ENCODE assay signal across 23 cellular contexts in genomic region chr5:135700731-135701130, GRCh38.
DNase-seq lines count a peak whose midpoint lies in the region; FAIRE-seq and TF ChIP-seq lines count a peak whose summit lies in the region.
"Had no signal": no experiment of that assay in that cellular context is flagged by ENCODE, and none has a peak within 500 bp of the region (broad histone marks: within the 10 kb centered on the region; RNA-seq: fewer than 3 reads in every experiment).

No MANE protein-coding gene starts in this region.

- H4K5ac ChIP-seq in H1 (ENCODE audit: insufficient read length, low read depth, low read length), result no peak overlapping the region

- CTCF ChIA-PET in HEK293 (lab: Yijun Ruan, JAX), result no interaction called here
- CTCF ChIA-PET in H1 (lab: Charles Lee; ENCODE audit: partially characterized antibody), result no interaction called here

- no peaks in the 10 kb centered on the region for H4K20me1 ChIP-seq in H1 (replicated peaks in 1 of 2; ENCODE audit: control insufficient read depth in 1 of 2, insufficient read depth in 2 of 2, low read length in 2 of 2)
- no peaks in the 10 kb centered on the region for H4K20me1 ChIP-seq in GM23248 (ENCODE audit: insufficient read depth)
- H4K20me1 ChIP-seq: BLaER1 had no signal

- 0 out of 2 replicates have a peak overlapping the region, but pooled peaks have one; percentile 9 for H2BK12ac ChIP-seq in H1 (ENCODE audit: low read depth, low read length)

- TF ChIP-seq EP300 in H1 (IDR thresholded peaks at IDR 0.05; ENCODE audit: borderline replicate concordance in 1 of 2, low read depth in 2 of 2, low read length in 2 of 2), result no peak

- WGBS in H1 (ENCODE audit: extremely low coverage in 1 of 2, insufficient coverage in 1 of 2, insufficient read length in 1 of 2, insufficient replicate concordance in 2 of 2, low coverage in 1 of 2, low lambda C conversion rate in 2 of 2, missing lambda C conversion rate in 1 of 2), 2 experiments, result 91% methylated on average over 4 of the region's 4 CpGs; no CpG with 5 or more reads in 1 of the 2 experiments
- 68 to 72% methylated on average over 4 of the region's 4 CpGs for WGBS in GM23248 (ENCODE audit: low coverage in 1 of 2, low lambda C conversion rate in 2 of 2, missing lambda C conversion rate in 2 of 2), 2 experiments

- POLR2A ChIA-PET in HEK293 (lab: Yijun Ruan, JAX), result no interaction called here
- POLR2A ChIA-PET in H1 (lab: Charles Lee; ENCODE audit: partially characterized antibody), result no interaction called here

- DNase-seq in DMS 273 (lab: John Stamatoyannopoulos, UW; ENCODE audit: unreplicated experiment) (peak; percentile 69), DMS 273 treated with DMSO at 0.1 percent for 48 hours (lab: John Stamatoyannopoulos, UW) (no peak), H1 (ENCODE audit: low read depth in 1 of 2, low spot score in 2 of 2) (peak in 1 of 2 experiments; percentile 20), islet precursor cell (peak; percentile 51), GM23248 (no peak), SIG-M5 treated with dmso at 0.1 percent for 504 hours (lab: John Stamatoyannopoulos, UW; ENCODE audit: unreplicated experiment) (no peak)
- DNase-seq in NK-92 treated with Interleukin-12 subunit alpha and Interleukin-12 subunit beta, amount 100 ng/mL, for 24 hours (lab: John Stamatoyannopoulos, UW), result no peak
- DNase-seq: Caco-2; CD4-positive, CD25-positive, alpha-beta regulatory T cell; CD8-positive, alpha-beta T cell; DMS53; DMS79 treated with DMSO at 0.1 percent for 48 hours; GF-D8; GOT3; H7; HCEC 1CT had no signal

- H3F3A ChIP-seq in GM23248 (ENCODE audit: insufficient read depth), result no peaks in the 10 kb centered on the region

- H3K79me1 ChIP-seq in H1 (ENCODE audit: low read depth, low read length), result no peaks in the 10 kb centered on the region

- H3K4me3 ChIP-seq in HEK293 (ENCODE audit: low read depth, low read length) (no peak overlapping the region), H1 (ENCODE audit: extremely low read depth in 1 of 4, insufficient read depth in 2 of 4, low read depth in 3 of 4, low read length in 4 of 4) (no peak overlapping the region), GM23248 (no peak overlapping the region)
- H3K4me3 ChIP-seq: BLaER1 had no signal

- no peak overlapping the region for H2AFZ ChIP-seq in H1 (ENCODE audit: low read length)
- H2AFZ ChIP-seq in GM23248, result no peak overlapping the region

- no peaks in the 10 kb centered on the region for H3K79me2 ChIP-seq in H1 (ENCODE audit: control insufficient read depth in 1 of 2, insufficient read depth in 2 of 2, low read length in 2 of 2)
- no peaks in the 10 kb centered on the region for H3K79me2 ChIP-seq in GM23248 (ENCODE audit: insufficient read depth)

- H3K4me1 ChIP-seq in HEK293 (ENCODE audit: control insufficient read depth, insufficient read depth, low read length) (no peaks in the 10 kb centered on the region), H1 (replicated peaks in 1 of 4; ENCODE audit: control insufficient read depth in 3 of 4, insufficient read depth in 4 of 4, low read length in 3 of 4) (peaks cover 0 to 3% (median 0%) of the 10 kb centered on the region in 4 experiments; a peak in 1 of 7 replicates), GM23248 (ENCODE audit: insufficient read depth) (no peaks in the 10 kb centered on the region)
- H3K4me1 ChIP-seq: BLaER1, Caco-2 had no signal

- in situ Hi-C loops in GM23248 (cut with MboI), result no loop called here

- no peak for TF ChIP-seq POLR2A in H1 (IDR thresholded peaks at IDR 0.05; ENCODE audit: control extremely low read depth in 1 of 2, low read depth in 2 of 2, low read length in 2 of 2)

- H2BK20ac ChIP-seq in H1 (ENCODE audit: low read length), result no peak overlapping the region

- H2BK120ac ChIP-seq in H1 (replicated peaks; ENCODE audit: low read depth, low read length), result no peak overlapping the region

- H3K9ac ChIP-seq in H1 (replicated peaks in 1 of 4; ENCODE audit: extremely low read depth in 1 of 4, low read depth in 3 of 4, low read length in 3 of 4) (no peak overlapping the region), GM23248 (no peak overlapping the region)
- H3K9ac ChIP-seq: BLaER1 had no signal

- no peak for FAIRE-seq in H1 (lab: Jason Lieb, UNC)
- FAIRE-seq: A204.1, GM12891, GM18507 had no signal

- H3K23ac ChIP-seq in H1 (ENCODE audit: insufficient read length), result no peak overlapping the region

- H4K91ac ChIP-seq in H1 (replicated peaks; ENCODE audit: insufficient read length, low read length), result no peak overlapping the region

- no peak overlapping the region for H3K4me2 ChIP-seq in H1 (ENCODE audit: insufficient read depth in 1 of 2, low read depth in 2 of 2, low read length in 2 of 2)
- no peak overlapping the region for H3K4me2 ChIP-seq in GM23248 (ENCODE audit: unreplicated experiment)
- H3K4me2 ChIP-seq: BLaER1 had no signal

- H3K27me3 ChIP-seq in H1 (replicated peaks in 1 of 4; ENCODE audit: control insufficient read depth in 3 of 4, extremely low read depth in 1 of 4, insufficient read depth in 3 of 4, low read length in 3 of 4) (no peaks in the 10 kb centered on the region; a peak in 1 of 7 replicates), GM23248 (replicated peaks; ENCODE audit: insufficient read depth) (peaks cover 9% of the 10 kb centered on the region)
- H3K27me3 ChIP-seq: BLaER1 had no signal

- H3K18ac ChIP-seq in H1 (ENCODE audit: extremely low read depth, low read length), result no peak overlapping the region

- H4K8ac ChIP-seq in H1 (ENCODE audit: extremely low read depth, insufficient read depth, low read length), result no peak overlapping the region

- no peak overlapping the region for H2BK5ac ChIP-seq in H1 (ENCODE audit: low read depth, low read length)

- H2BK15ac ChIP-seq in H1 (ENCODE audit: low read length), result no peak overlapping the region

- H3K4ac ChIP-seq in H1 (replicated peaks; ENCODE audit: insufficient read length, low read depth, low read length), result no peak overlapping the region

- H2AK5ac ChIP-seq in H1 (ENCODE audit: low read depth, low read length), result no peak overlapping the region

- no peak overlapping the region for H3K27ac ChIP-seq in HEK293 (ENCODE audit: extremely low read depth, low read depth, low read length)
- H3K27ac ChIP-seq in H1 (ENCODE audit: low read depth, low read length), result no peak overlapping the region
- H3K27ac ChIP-seq in GM23248, result no peak overlapping the region
- H3K27ac ChIP-seq: 22Rv1, BLaER1, C4-2B had no signal

- TF ChIP-seq RAD21 in H1 (IDR thresholded peaks at IDR 0.05 in 1 of 2, conservative IDR thresholded peaks at IDR 0.05 in 1 of 2; ENCODE audit: low read depth in 2 of 2, low read length in 2 of 2), result no peak

- H3K36me3 ChIP-seq in HEK293 (ENCODE audit: control insufficient read depth in 2 of 2, insufficient read depth in 1 of 2, low read length in 2 of 2), result no peaks in the 10 kb centered on the region
- no peaks in the 10 kb centered on the region for H3K36me3 ChIP-seq in H1 (ENCODE audit: control insufficient read depth in 2 of 4, insufficient read depth in 4 of 4, low read length in 3 of 4)
- no peaks in the 10 kb centered on the region for H3K36me3 ChIP-seq in GM23248 (ENCODE audit: low read depth)
- H3K36me3 ChIP-seq: BLaER1 had no signal

- TF ChIP-seq CTCF in HEK293 (tag by site-specific recombination; IDR thresholded peaks at IDR 0.05) (no peak), H1 (IDR thresholded peaks at IDR 0.05; ENCODE audit: control extremely low read depth in 1 of 3, insufficient read depth in 1 of 3, low read depth in 1 of 3, low read length in 3 of 3) (no peak)

- no peak overlapping the region for H3K56ac ChIP-seq in H1 (replicated peaks; ENCODE audit: insufficient read length, low read depth, low read length)

- H3K9me2 ChIP-seq in GM23248 (ENCODE audit: insufficient read depth), result no peaks in the 10 kb centered on the region

- H3K23me2 ChIP-seq in H1 (ENCODE audit: low read depth, low read length), result no peaks in the 10 kb centered on the region

- no peaks in the 10 kb centered on the region for H3K9me3 ChIP-seq in HEK293 (ENCODE audit: control insufficient read depth, insufficient read depth, low read depth, low read length)
- no peaks in the 10 kb centered on the region for H3K9me3 ChIP-seq in H1 (ENCODE audit: insufficient read depth in 2 of 2, low read depth in 1 of 2, low read length in 1 of 2)
- H3K9me3 ChIP-seq in GM23248 (ENCODE audit: low read depth), result no peaks in the 10 kb centered on the region
- H3K9me3 ChIP-seq: BLaER1, Caco-2 had no signal

- no peak overlapping the region for H3K14ac ChIP-seq in H1 (ENCODE audit: insufficient read length)

TF ChIP-seq in HEK293, 187 proteins besides CTCF, POLR2A, EP300 and RAD21:
- TF ChIP-seq ZIC2 (tag by site-specific recombination; IDR thresholded peaks at IDR 0.05) (peak; percentile 57), ZNF488 (tag by site-specific recombination; IDR thresholded peaks at IDR 0.05) (no peak), ZNF624 (tag by site-specific recombination; IDR thresholded peaks at IDR 0.05) (no peak)

TF ChIP-seq in H1, 55 proteins besides CTCF, POLR2A, EP300 and RAD21 (continues in another document):
- no peak for TF ChIP-seq EZH2 (IDR thresholded peaks at IDR 0.05; ENCODE audit: low read depth, low read length, severe bottlenecking)

Comparison
In these comparisons a context has a peak if more than half of its experiments do, and no peak if none do; other contexts are left out.
1. DNase-seq: peak in DMS 273 (single experiment) and islet precursor cell (single experiment); none in DMS 273 treated with DMSO at 0.1 percent for 48 hours (single experiment), GM23248 (single experiment), SIG-M5 treated with dmso at 0.1 percent for 504 hours (single experiment) and NK-92 treated with Interleukin-12 subunit alpha and Interleukin-12 subunit beta, amount 100 ng/mL, for 24 hours (single experiment).